Comparison of ENCODE assay signal across 23 cellular contexts in the genomic region with DNA sequence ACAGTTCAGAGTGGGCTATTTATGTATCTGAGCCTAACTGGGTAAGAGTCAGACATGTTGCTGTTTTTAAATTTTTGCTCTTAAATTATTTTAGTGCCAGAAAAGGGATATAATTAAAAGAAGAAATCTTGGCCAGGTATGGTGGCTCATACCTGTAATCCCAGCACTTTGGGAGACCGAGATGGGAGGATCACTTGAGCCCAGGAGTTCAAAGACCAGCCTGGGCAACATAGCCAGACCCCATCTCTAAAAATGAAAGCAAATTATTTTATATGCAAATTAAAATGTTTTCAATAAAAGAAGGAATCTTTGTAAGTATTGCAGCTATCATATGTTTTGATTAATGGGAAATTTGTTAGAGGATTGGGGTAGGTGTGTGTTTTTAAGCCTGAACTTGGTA.
"Had no signal": no experiment of that assay in that cellular context is flagged by ENCODE, and none has a peak within 500 bp of the region (broad histone marks: within the 10 kb centered on the region; RNA-seq: fewer than 3 reads in every experiment).

No MANE protein-coding gene starts in this region.

- H3K4me1 ChIP-seq: colonic mucosa, lower lobe of right lung, transverse colon had no signal

- ATAC-seq: foreskin keratinocyte, left cardiac atrium, lower lobe of right lung had no signal

- DNase-seq: colonic mucosa; dermis blood vessel endothelial cell; erythroblast; foreskin keratinocyte; head of caudate nucleus; kidney; left cardiac atrium; left ventricle myocardium inferior; lower lobe of right lung; midbrain; posterior cingulate gyrus; stimulated activated CD4-positive, alpha-beta T cell treated with anti-CD3 and anti-CD28 coated beads, Interleukin-2, amount 100 ng/mL, for 24 hours; stimulated activated CD4-positive, alpha-beta T cell treated with anti-CD3 and anti-CD28 coated beads, Interleukin-4, amount 100 ng/mL, for 4 hours; stimulated activated naive CD4-positive, alpha-beta T cell; stomach; substantia nigra; transverse colon had no signal

- H2AFZ ChIP-seq: hepatocyte had no signal

- H3K9me3 ChIP-seq: colonic mucosa, left ventricle myocardium inferior, lower lobe of right lung, sigmoid colon, stomach, thoracic aorta, transverse colon had no signal

- H3K4me2 ChIP-seq: hepatocyte had no signal

- H3K4me3 Mint-ChIP-seq: memory B cell, nephron had no signal

- H3K27ac Mint-ChIP-seq: memory B cell had no signal

- H3K27ac ChIP-seq: colonic mucosa, foreskin keratinocyte, hepatocyte, left ventricle myocardium inferior, lower lobe of right lung, sigmoid colon, skin epidermis, stomach, thoracic aorta, transverse colon had no signal

- H3K9me3 Mint-ChIP-seq: memory B cell, nephron had no signal

- H3K27me3 Mint-ChIP-seq: memory B cell had no signal

- H3K4me1 Mint-ChIP-seq: memory B cell had no signal

- H3K27me3 ChIP-seq: colonic mucosa, foreskin keratinocyte, hepatocyte, sigmoid colon, stomach, transverse colon had no signal

- FAIRE-seq: kidney had no signal

- H3K4me3 ChIP-seq: colonic mucosa, hepatocyte, left ventricle myocardium inferior, lower lobe of right lung, sigmoid colon, skin epidermis, stomach, thoracic aorta, transverse colon had no signal

- H3K36me3 ChIP-seq: colonic mucosa had no signal
